17 cellular contexts compared by ENCODE assay signal in the genomic region with DNA sequence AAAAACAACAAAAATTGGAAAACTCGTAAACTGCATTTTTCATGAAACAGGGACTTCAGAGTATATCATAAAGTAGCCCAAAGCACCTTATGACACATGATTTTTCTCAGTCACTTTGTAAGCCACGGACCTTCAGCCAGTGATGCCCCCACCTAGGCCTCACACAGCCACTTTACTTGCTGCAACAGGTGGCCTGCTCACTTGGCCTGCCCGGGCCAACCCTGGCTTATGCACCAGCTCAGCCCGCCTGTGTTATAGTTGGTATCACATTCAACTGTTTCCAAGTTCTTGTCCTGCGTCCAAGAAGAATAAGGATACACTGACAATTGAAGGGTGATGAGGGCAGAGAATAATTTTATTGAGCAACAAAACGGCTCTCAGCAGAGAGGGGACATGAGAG.
DNase-seq lines count a peak whose midpoint lies in the region; TF ChIP-seq lines count a peak whose summit lies in the region.
"Had no signal": no experiment of that assay in that cellular context is flagged by ENCODE, and none has a peak within 500 bp of the region (broad histone marks: within the 10 kb centered on the region; RNA-seq: fewer than 3 reads in every experiment).

No MANE protein-coding gene starts in this region.

- H3K4me1 ChIP-seq in HEK293 (ENCODE audit: control insufficient read depth, insufficient read depth, low read length) (no peaks in the 10 kb centered on the region), mesendoderm (ENCODE audit: control insufficient read depth, low read depth, low read length) (no peaks in the 10 kb centered on the region)
- H3K4me1 ChIP-seq: BLaER1, Caco-2 had no signal

- POLR2A ChIA-PET in HEK293 (lab: Yijun Ruan, JAX), result no interaction called here

- H3K18ac ChIP-seq in mesendoderm (ENCODE audit: low read length), result no peak overlapping the region

- H3K9ac ChIP-seq in mesendoderm (ENCODE audit: low read length), result no peak overlapping the region
- H3K9ac ChIP-seq: BLaER1 had no signal

- no peaks in the 10 kb centered on the region for H3K27me3 ChIP-seq in mesendoderm (ENCODE audit: insufficient read depth, low read length, poor library complexity)
- H3K27me3 ChIP-seq: BLaER1 had no signal

- H3K4me2 ChIP-seq in mesendoderm (ENCODE audit: low read length), result no peak overlapping the region
- H3K4me2 ChIP-seq: BLaER1, GM23338 had no signal

- H2AK5ac ChIP-seq in mesendoderm (ENCODE audit: low read length), result no peak overlapping the region

- H2BK15ac ChIP-seq in mesendoderm (replicated peaks; ENCODE audit: low read depth), result no peak overlapping the region

- H3K36me3 ChIP-seq in HEK293 (ENCODE audit: control insufficient read depth in 2 of 2, insufficient read depth in 1 of 2, low read length in 2 of 2) (no peaks in the 10 kb centered on the region), mesendoderm (ENCODE audit: control insufficient read depth, insufficient read depth, low read length) (no peaks in the 10 kb centered on the region)

- no peaks in the 10 kb centered on the region for H3K79me2 ChIP-seq in mesendoderm (ENCODE audit: control insufficient read depth, insufficient read depth, low read length)

- no peak overlapping the region for H3K56ac ChIP-seq in mesendoderm (ENCODE audit: low read length)

- H3K4ac ChIP-seq in mesendoderm (ENCODE audit: low read depth, low read length), result no peak overlapping the region

- no peak overlapping the region for H2BK5ac ChIP-seq in mesendoderm (ENCODE audit: low read length)

- H4K8ac ChIP-seq in mesendoderm (ENCODE audit: low read depth, low read length), result no peak overlapping the region

- no CpG with 5 or more reads among the region's 6 CpGs for WGBS in mesendoderm (ENCODE audit: extremely low coverage, insufficient coverage, low lambda C conversion rate)

- no peak overlapping the region for H3K23ac ChIP-seq in mesendoderm (ENCODE audit: low read length)

- H3K27ac ChIP-seq in HEK293 (ENCODE audit: extremely low read depth, low read depth, low read length), result no peak overlapping the region
- no peak overlapping the region for H3K27ac ChIP-seq in mesendoderm (ENCODE audit: low read depth, low read length)
- H3K27ac ChIP-seq: BLaER1, C4-2B had no signal

- no peak overlapping the region for H4K5ac ChIP-seq in mesendoderm (ENCODE audit: low read length)

- DNase-seq in islet precursor cell (peak; percentile 34), mesendoderm (peak; percentile 1), NCI-H2171 treated with DMSO at 0.1 percent for 48 hours (lab: John Stamatoyannopoulos, UW) (no peak), NCI-H2029 treated with DMSO at 0.1 percent for 48 hours (lab: John Stamatoyannopoulos, UW) (no peak), superior temporal gyrus (ENCODE audit: extremely low spot score) (no peak)
- DNase-seq: Caco-2; CD4-positive, CD25-positive, alpha-beta regulatory T cell; CD8-positive, alpha-beta T cell; DMS 273 treated with DMSO at 0.1 percent for 48 hours; DMS79; GF-D8; H9; HFFc6 had no signal

- TF ChIP-seq CTCF in HEK293 (tag by site-specific recombination; IDR thresholded peaks at IDR 0.05), result no peak

- no peaks in the 10 kb centered on the region for H3K79me1 ChIP-seq in mesendoderm (ENCODE audit: low read length)

- H2BK120ac ChIP-seq in mesendoderm (ENCODE audit: low read depth, low read length), result no peak overlapping the region

- no peaks in the 10 kb centered on the region for H3K9me3 ChIP-seq in HEK293 (ENCODE audit: control insufficient read depth, insufficient read depth, low read depth, low read length)

- no peak overlapping the region for H3K4me3 ChIP-seq in HEK293 (ENCODE audit: low read depth, low read length)
- no peak overlapping the region for H3K4me3 ChIP-seq in mesendoderm (ENCODE audit: low read length)
- H3K4me3 ChIP-seq: BLaER1, GM23338 had no signal

- CTCF ChIA-PET in HEK293 (lab: Yijun Ruan, JAX), result no interaction called here

TF ChIP-seq in HEK293, 187 proteins besides CTCF, POLR2A, EP300 and RAD21:
- TF ChIP-seq ZNF623 (tag by site-specific recombination; IDR thresholded peaks at IDR 0.05) (no peak), ZNF670 (tag by site-specific recombination; IDR thresholded peaks at IDR 0.05; ENCODE audit: low read depth) (no peak), SCRT2 (tag by site-specific recombination; IDR thresholded peaks at IDR 0.05) (peak; percentile 72)

Comparison
In these comparisons a context has a peak if more than half of its experiments do, and no peak if none do; other contexts are left out.
1. DNase-seq: peak in islet precursor cell (single experiment) and mesendoderm (single experiment); none in NCI-H2171 treated with DMSO at 0.1 percent for 48 hours (single experiment), NCI-H2029 treated with DMSO at 0.1 percent for 48 hours (single experiment) and superior temporal gyrus (single experiment).